In the genomic region with DNA sequence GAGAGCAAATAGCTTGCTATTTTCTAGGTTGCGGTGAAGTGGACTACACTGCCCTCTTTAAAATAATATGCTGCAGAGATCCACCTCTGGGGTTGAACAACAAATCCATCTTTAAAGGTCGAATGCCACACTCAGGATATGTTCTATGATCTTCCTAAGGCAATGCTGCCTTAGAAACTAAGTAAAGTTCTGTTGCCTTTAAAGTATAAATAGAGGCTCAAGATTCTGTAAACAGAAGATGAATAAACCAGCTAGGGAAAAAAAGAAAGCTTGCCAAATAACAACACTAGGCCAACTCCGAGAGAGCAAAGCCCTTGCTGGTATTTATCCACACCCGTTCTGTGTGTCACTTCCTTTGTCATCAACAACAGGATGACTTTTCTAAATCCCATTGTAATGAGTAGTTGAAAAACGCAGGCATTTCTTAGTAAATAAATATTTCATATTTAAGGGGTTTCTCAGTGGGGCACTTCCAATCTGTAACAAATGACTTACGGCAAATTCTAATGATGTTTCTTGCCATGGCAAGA, we compare ENCODE assay signal across 33 cellular contexts.
A peak's percentile ranks its signal among the peaks of the same experiment; 100 is the strongest.
DNase-seq lines count a peak whose midpoint lies in the region; TF ChIP-seq lines count a peak whose summit lies in the region.
"Had no signal": no experiment of that assay in that cellular context is flagged by ENCODE, and none has a peak within 500 bp of the region (broad histone marks: within the 10 kb centered on the region; RNA-seq: fewer than 3 reads in every experiment).

No MANE protein-coding gene starts in this region.

- intact Hi-C loops in esophagus muscularis mucosa (cut with DNase I), result no loop called here

- H3K4me3 ChIP-seq in osteoblast (ENCODE audit: insufficient read depth, low read length) (no peak overlapping the region), esophagus muscularis mucosa (no peak overlapping the region)
- H3K4me3 ChIP-seq: gastroesophageal sphincter, mucosa of descending colon, ovary had no signal

- no peak overlapping the region for H3K4me2 ChIP-seq in osteoblast (ENCODE audit: insufficient read depth, low read length)

- H3K36me3 ChIP-seq in osteoblast (ENCODE audit: insufficient read depth, low read length), result no peaks in the 10 kb centered on the region
- no peaks in the 10 kb centered on the region for H3K36me3 ChIP-seq in esophagus muscularis mucosa
- H3K36me3 ChIP-seq: gastroesophageal sphincter, ovary had no signal

- no peak for TF ChIP-seq EP300 in esophagus muscularis mucosa (IDR thresholded peaks at IDR 0.05)

- H3K27ac ChIP-seq in epithelial cell of prostate, result peak overlapping the region; percentile 35
- H3K27ac ChIP-seq in osteoblast (ENCODE audit: low read depth, low read length), result no peak overlapping the region
- peak overlapping the region in 1 of 4 donors; percentile 18 for H3K27ac ChIP-seq in esophagus muscularis mucosa (replicated peaks in 1 of 4)
- H3K27ac ChIP-seq: 22Rv1, gastroesophageal sphincter, ovary had no signal

- H3K27me3 ChIP-seq in osteoblast (ENCODE audit: insufficient read depth, low read length), result no peaks in the 10 kb centered on the region
- H3K27me3 ChIP-seq in esophagus muscularis mucosa, result no peaks in the 10 kb centered on the region
- H3K27me3 ChIP-seq: gastroesophageal sphincter, ovary had no signal

- no peaks in the 10 kb centered on the region for H3K79me2 ChIP-seq in osteoblast (ENCODE audit: insufficient read depth, low read length)

- no peak for TF ChIP-seq POLR2A in esophagus muscularis mucosa (IDR thresholded peaks at IDR 0.05; ENCODE audit: low read depth)

- H3K9me3 ChIP-seq in osteoblast (ENCODE audit: low read depth, low read length) (peaks cover 2% of the 10 kb centered on the region), esophagus muscularis mucosa (no peaks in the 10 kb centered on the region)
- H3K9me3 ChIP-seq: ovary had no signal

- DNase-seq in A172 (ENCODE audit: low spot score) (peak; percentile 69), HCEC 1CT (peak; percentile 75), epithelial cell of prostate (ENCODE audit: low read depth, low spot score) (no peak), osteoblast (ENCODE audit: insufficient read length, low spot score, missing footprints) (no peak), esophagus muscularis mucosa (ENCODE audit: extremely low spot score) (no peak), GF-D8 (lab: John Stamatoyannopoulos, UW) (no peak), hippocampal formation (lab: John Stamatoyannopoulos, UW) (no peak)
- DNase-seq in activated CD4-positive, alpha-beta T cell treated with anti-CD3 and anti-CD28 coated beads for 48 hours, result no peak
- DNase-seq: activated CD4-positive, alpha-beta memory T cell treated with anti-CD3 and anti-CD28 coated beads, Interleukin-2, amount 10 ng/mL, durations not matched to agents 7 days and 5 days; activated CD4-positive, alpha-beta T cell treated with anti-CD3 and anti-CD28 coated beads for 1 hour; activated CD8-positive, alpha-beta memory T cell treated with anti-CD3 and anti-CD28 coated beads, Interleukin-2, amount 50 U/mL, for 4 hours; activated naive CD4-positive, alpha-beta T cell treated with anti-CD3 and anti-CD28 coated beads for 36 hours; AML-193; CD4-positive, alpha-beta T cell; central memory CD4-positive, alpha-beta T cell; cortex of kidney; DND-41; effector memory CD4-positive, alpha-beta T cell; hypothalamus; KBM-7; left cardiac atrium; mucosa of descending colon; NCI-H1105; NCI-H2029; NCI-H526 treated with DMSO at 0.1 percent for 48 hours; ovary; SHP77 treated with DMSO at 0.1 percent for 48 hours; small intestine; stimulated activated CD4-positive, alpha-beta T cell treated with anti-CD3 and anti-CD28 coated beads, Interleukin-1b, Interleukin-23, amount 100 ng/mL, for 48 hours; stimulated activated naive CD4-positive, alpha-beta T cell treated with Interleukin-2 at 50 U/mL for 16 hours; T-helper 2 cell had no signal

- H4K20me1 ChIP-seq in osteoblast (ENCODE audit: insufficient read depth, low read length), result no peaks in the 10 kb centered on the region

- H3K4me1 ChIP-seq in osteoblast (ENCODE audit: insufficient read depth, low read length), result no peaks in the 10 kb centered on the region
- H3K4me1 ChIP-seq in esophagus muscularis mucosa, result peaks cover 0 to 20% (median 11%) of the 10 kb centered on the region in 4 donors

- no peak for TF ChIP-seq CTCF in osteoblast (IDR thresholded peaks at IDR 0.05; ENCODE audit: extremely low read depth, low read depth, low read length)
- TF ChIP-seq CTCF in esophagus muscularis mucosa (IDR thresholded peaks at IDR 0.05), result peak in 1 of 3 experiments; percentile 10

- peak overlapping the region; percentile 63 for H2AFZ ChIP-seq in osteoblast (ENCODE audit: low read length)

- 47% methylated on average over 6 of the region's 6 CpGs for WGBS in esophagus muscularis mucosa

Comparison
In these comparisons a context has a peak if more than half of its experiments do, and no peak if none do; other contexts are left out.
1. DNase-seq: peak in A172 (single experiment) and HCEC 1CT (single experiment); none in epithelial cell of prostate (single experiment), osteoblast (single experiment), esophagus muscularis mucosa (single experiment), GF-D8 (single experiment), hippocampal formation (0 of 2) and activated CD4-positive, alpha-beta T cell treated with anti-CD3 and anti-CD28 coated beads for 48 hours (single experiment).